1 cellular context compared by ENCODE assay signal in the genomic region with DNA sequence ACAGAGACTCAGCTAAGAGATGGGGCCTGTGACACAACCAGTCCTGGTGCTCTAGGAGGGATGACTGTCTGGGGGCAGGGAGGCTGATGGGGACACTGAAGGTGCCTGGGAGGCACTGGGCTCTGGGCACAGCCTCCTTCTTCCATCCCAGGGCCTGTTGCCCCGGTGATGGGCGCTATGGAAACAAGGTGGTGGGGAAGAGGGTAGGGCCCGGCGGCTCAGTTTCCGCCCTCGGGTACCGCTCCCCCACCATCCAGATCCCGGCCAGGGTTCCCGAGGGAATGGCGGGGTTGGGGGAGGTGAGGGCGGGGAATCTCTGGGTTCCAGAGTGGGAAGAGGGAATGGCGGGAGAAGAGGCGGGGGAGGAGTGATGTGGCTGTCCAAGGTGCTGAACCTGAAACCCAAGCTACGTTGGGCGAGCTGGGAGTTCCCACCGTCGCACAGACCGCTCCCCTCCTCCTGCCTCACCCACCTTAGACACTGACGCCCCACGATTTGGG.
A peak's percentile ranks its signal among the peaks of the same experiment; 100 is the strongest.
TF ChIP-seq lines count a peak whose summit lies in the region.

No MANE protein-coding gene starts in this region.

TF ChIP-seq in GM12878, 131 proteins besides CTCF, POLR2A, EP300 and RAD21:
- 0 out of 2 replicates have a peak, but pooled peaks have one; percentile 29 for TF ChIP-seq BMI1 (IDR thresholded peaks at IDR 0.05; ENCODE audit: borderline replicate concordance)
- TF ChIP-seq, protein P1, sequence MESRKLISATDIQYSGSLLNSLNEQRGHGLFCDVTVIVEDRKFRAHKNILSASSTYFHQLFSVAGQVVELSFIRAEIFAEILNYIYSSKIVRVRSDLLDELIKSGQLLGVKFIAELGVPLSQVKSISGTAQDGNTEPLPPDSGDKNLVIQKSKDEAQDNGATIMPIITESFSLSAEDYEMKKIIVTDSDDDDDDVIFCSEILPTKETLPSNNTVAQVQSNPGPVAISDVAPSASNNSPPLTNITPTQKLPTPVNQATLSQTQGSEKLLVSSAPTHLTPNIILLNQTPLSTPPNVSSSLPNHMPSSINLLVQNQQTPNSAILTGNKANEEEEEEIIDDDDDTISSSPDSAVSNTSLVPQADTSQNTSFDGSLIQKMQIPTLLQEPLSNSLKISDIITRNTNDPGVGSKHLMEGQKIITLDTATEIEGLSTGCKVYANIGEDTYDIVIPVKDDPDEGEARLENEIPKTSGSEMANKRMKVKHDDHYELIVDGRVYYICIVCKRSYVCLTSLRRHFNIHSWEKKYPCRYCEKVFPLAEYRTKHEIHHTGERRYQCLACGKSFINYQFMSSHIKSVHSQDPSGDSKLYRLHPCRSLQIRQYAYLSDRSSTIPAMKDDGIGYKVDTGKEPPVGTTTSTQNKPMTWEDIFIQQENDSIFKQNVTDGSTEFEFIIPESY (IDR thresholded peaks at IDR 0.05) = no peak
- TF ChIP-seq, protein P2, sequence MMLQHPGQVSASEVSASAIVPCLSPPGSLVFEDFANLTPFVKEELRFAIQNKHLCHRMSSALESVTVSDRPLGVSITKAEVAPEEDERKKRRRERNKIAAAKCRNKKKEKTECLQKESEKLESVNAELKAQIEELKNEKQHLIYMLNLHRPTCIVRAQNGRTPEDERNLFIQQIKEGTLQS (IDR thresholded peaks at IDR 0.05; ENCODE audit: borderline replicate concordance, extremely low read depth, low read depth, low read length) = no peak
- no peak for TF ChIP-seq MEF2B (IDR thresholded peaks at IDR 0.05; ENCODE audit: partially characterized antibody, poor library complexity, severe bottlenecking)
- no peak for TF ChIP-seq SIX5 (IDR thresholded peaks at IDR 0.05; ENCODE audit: low read depth, low read length, severe bottlenecking)
- no peak for TF ChIP-seq PAX5 (IDR thresholded peaks at IDR 0.05; ENCODE audit: borderline replicate concordance, low read depth, low read length)
- TF ChIP-seq IKZF2 (IDR thresholded peaks at IDR 0.05) = peak; percentile 61 to 63; a peak in 3 of 4 replicates
- no peak for TF ChIP-seq RCOR1 (conservative IDR thresholded peaks at IDR 0.05; ENCODE audit: low read depth, low read length)
- 0 out of 2 replicates have a peak, but pooled peaks have one; percentile 13 for TF ChIP-seq IKZF1 (conservative IDR thresholded peaks at IDR 0.05)
- 0 out of 2 replicates have a peak, but pooled peaks have one; percentile 29 for TF ChIP-seq SIN3A (IDR thresholded peaks at IDR 0.05; ENCODE audit: low read depth, low read length)
- no peak for TF ChIP-seq ZNF622 (IDR thresholded peaks at IDR 0.05)
- no peak for TF ChIP-seq TCF12 (IDR thresholded peaks at IDR 0.05; ENCODE audit: low read depth, low read length)
- no peak for TF ChIP-seq KAT2A (conservative IDR thresholded peaks at IDR 0.05; ENCODE audit: control insufficient read depth, low read depth, low read length)
- TF ChIP-seq CHD2 (IDR thresholded peaks at IDR 0.05; ENCODE audit: borderline replicate concordance, low read depth, low read length) = no peak
- TF ChIP-seq CBFB (IDR thresholded peaks at IDR 0.05; ENCODE audit: low read depth) = no peak
- TF ChIP-seq, protein P3, sequence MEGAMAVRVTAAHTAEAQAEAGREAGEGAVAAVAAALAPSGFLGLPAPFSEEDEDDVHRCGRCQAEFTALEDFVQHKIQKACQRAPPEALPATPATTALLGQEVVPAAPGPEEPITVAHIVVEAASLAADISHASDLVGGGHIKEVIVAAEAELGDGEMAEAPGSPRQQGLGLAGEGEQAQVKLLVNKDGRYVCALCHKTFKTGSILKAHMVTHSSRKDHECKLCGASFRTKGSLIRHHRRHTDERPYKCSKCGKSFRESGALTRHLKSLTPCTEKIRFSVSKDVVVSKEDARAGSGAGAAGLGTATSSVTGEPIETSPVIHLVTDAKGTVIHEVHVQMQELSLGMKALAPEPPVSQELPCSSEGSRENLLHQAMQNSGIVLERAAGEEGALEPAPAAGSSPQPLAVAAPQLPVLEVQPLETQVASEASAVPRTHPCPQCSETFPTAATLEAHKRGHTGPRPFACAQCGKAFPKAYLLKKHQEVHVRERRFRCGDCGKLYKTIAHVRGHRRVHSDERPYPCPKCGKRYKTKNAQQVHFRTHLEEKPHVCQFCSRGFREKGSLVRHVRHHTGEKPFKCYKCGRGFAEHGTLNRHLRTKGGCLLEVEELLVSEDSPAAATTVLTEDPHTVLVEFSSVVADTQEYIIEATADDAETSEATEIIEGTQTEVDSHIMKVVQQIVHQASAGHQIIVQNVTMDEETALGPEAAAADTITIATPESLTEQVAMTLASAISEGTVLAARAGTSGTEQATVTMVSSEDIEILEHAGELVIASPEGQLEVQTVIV (IDR thresholded peaks at IDR 0.05; ENCODE audit: borderline replicate concordance, partially characterized antibody) = no peak
- peak; percentile 29; the same call in 1 of the 2 replicates for TF ChIP-seq EED (IDR thresholded peaks at IDR 0.05; ENCODE audit: low read depth)
- TF ChIP-seq, protein P4, sequence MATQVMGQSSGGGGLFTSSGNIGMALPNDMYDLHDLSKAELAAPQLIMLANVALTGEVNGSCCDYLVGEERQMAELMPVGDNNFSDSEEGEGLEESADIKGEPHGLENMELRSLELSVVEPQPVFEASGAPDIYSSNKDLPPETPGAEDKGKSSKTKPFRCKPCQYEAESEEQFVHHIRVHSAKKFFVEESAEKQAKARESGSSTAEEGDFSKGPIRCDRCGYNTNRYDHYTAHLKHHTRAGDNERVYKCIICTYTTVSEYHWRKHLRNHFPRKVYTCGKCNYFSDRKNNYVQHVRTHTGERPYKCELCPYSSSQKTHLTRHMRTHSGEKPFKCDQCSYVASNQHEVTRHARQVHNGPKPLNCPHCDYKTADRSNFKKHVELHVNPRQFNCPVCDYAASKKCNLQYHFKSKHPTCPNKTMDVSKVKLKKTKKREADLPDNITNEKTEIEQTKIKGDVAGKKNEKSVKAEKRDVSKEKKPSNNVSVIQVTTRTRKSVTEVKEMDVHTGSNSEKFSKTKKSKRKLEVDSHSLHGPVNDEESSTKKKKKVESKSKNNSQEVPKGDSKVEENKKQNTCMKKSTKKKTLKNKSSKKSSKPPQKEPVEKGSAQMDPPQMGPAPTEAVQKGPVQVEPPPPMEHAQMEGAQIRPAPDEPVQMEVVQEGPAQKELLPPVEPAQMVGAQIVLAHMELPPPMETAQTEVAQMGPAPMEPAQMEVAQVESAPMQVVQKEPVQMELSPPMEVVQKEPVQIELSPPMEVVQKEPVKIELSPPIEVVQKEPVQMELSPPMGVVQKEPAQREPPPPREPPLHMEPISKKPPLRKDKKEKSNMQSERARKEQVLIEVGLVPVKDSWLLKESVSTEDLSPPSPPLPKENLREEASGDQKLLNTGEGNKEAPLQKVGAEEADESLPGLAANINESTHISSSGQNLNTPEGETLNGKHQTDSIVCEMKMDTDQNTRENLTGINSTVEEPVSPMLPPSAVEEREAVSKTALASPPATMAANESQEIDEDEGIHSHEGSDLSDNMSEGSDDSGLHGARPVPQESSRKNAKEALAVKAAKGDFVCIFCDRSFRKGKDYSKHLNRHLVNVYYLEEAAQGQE (IDR thresholded peaks at IDR 0.05; ENCODE audit: low read depth, low read length) = peak; percentile 90
- TF ChIP-seq, protein P5, sequence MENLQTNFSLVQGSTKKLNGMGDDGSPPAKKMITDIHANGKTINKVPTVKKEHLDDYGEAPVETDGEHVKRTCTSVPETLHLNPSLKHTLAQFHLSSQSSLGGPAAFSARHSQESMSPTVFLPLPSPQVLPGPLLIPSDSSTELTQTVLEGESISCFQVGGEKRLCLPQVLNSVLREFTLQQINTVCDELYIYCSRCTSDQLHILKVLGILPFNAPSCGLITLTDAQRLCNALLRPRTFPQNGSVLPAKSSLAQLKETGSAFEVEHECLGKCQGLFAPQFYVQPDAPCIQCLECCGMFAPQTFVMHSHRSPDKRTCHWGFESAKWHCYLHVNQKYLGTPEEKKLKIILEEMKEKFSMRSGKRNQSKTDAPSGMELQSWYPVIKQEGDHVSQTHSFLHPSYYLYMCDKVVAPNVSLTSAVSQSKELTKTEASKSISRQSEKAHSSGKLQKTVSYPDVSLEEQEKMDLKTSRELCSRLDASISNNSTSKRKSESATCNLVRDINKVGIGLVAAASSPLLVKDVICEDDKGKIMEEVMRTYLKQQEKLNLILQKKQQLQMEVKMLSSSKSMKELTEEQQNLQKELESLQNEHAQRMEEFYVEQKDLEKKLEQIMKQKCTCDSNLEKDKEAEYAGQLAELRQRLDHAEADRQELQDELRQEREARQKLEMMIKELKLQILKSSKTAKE (IDR thresholded peaks at IDR 0.05; ENCODE audit: low read depth, poor library complexity, severe bottlenecking) = no peak
- no peak for TF ChIP-seq TARDBP (IDR thresholded peaks at IDR 0.05; ENCODE audit: borderline replicate concordance)
- no peak for TF ChIP-seq HDAC6 (IDR thresholded peaks at IDR 0.05; ENCODE audit: unreplicated experiment)
- TF ChIP-seq NR2C1 (IDR thresholded peaks at IDR 0.05) = no peak
- no peak for TF ChIP-seq EZH2 (IDR thresholded peaks at IDR 0.05; ENCODE audit: borderline replicate concordance, control insufficient read depth, low read depth, low read length)
- TF ChIP-seq YBX1 (IDR thresholded peaks at IDR 0.05) = no peak
- TF ChIP-seq, protein P6, sequence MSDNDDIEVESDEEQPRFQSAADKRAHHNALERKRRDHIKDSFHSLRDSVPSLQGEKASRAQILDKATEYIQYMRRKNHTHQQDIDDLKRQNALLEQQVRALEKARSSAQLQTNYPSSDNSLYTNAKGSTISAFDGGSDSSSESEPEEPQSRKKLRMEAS (IDR thresholded peaks at IDR 0.05; ENCODE audit: low read depth, low read length) = no peak
- TF ChIP-seq RB1 (IDR thresholded peaks at IDR 0.05; ENCODE audit: borderline replicate concordance) = no peak
- TF ChIP-seq, protein P7, sequence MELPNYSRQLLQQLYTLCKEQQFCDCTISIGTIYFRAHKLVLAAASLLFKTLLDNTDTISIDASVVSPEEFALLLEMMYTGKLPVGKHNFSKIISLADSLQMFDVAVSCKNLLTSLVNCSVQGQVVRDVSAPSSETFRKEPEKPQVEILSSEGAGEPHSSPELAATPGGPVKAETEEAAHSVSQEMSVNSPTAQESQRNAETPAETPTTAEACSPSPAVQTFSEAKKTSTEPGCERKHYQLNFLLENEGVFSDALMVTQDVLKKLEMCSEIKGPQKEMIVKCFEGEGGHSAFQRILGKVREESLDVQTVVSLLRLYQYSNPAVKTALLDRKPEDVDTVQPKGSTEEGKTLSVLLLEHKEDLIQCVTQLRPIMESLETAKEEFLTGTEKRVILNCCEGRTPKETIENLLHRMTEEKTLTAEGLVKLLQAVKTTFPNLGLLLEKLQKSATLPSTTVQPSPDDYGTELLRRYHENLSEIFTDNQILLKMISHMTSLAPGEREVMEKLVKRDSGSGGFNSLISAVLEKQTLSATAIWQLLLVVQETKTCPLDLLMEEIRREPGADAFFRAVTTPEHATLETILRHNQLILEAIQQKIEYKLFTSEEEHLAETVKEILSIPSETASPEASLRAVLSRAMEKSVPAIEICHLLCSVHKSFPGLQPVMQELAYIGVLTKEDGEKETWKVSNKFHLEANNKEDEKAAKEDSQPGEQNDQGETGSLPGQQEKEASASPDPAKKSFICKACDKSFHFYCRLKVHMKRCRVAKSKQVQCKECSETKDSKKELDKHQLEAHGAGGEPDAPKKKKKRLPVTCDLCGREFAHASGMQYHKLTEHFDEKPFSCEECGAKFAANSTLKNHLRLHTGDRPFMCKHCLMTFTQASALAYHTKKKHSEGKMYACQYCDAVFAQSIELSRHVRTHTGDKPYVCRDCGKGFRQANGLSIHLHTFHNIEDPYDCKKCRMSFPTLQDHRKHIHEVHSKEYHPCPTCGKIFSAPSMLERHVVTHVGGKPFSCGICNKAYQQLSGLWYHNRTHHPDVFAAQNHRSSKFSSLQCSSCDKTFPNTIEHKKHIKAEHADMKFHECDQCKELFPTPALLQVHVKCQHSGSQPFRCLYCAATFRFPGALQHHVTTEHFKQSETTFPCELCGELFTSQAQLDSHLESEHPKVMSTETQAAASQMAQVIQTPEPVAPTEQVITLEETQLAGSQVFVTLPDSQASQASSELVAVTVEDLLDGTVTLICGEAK (IDR thresholded peaks at IDR 0.05; ENCODE audit: borderline replicate concordance) = peak; percentile 42; the same call in 1 of the 2 replicates
- TF ChIP-seq MYC (IDR thresholded peaks at IDR 0.05; ENCODE audit: insufficient read depth, insufficient read length, insufficient replicate concordance, low read length, severe bottlenecking) = no peak
- no peak for TF ChIP-seq NR2C2 (IDR thresholded peaks at IDR 0.05; ENCODE audit: borderline replicate concordance, control insufficient read depth, insufficient read length, low read depth)
- TF ChIP-seq PAX8 (IDR thresholded peaks at IDR 0.05) = no peak
